ENCODE assay signal across 1 cellular context in genomic region chr21:36135391-36136094, GRCh38.
TF ChIP-seq lines count a peak whose summit lies in the region.

No MANE protein-coding gene starts in this region.

TF ChIP-seq in IMR-90, 13 proteins besides CTCF, POLR2A, EP300 and RAD21 (continued from another document):
- TF ChIP-seq MAZ (IDR thresholded peaks at IDR 0.05; ENCODE audit: borderline replicate concordance, low read depth, low read length) (peak; percentile 18; the same call in 1 of the 2 replicates), BHLHE40 (IDR thresholded peaks at IDR 0.05; ENCODE audit: low read depth, low read length) (no peak)
